ENCODE assay signal across 35 cellular contexts in the genomic region with DNA sequence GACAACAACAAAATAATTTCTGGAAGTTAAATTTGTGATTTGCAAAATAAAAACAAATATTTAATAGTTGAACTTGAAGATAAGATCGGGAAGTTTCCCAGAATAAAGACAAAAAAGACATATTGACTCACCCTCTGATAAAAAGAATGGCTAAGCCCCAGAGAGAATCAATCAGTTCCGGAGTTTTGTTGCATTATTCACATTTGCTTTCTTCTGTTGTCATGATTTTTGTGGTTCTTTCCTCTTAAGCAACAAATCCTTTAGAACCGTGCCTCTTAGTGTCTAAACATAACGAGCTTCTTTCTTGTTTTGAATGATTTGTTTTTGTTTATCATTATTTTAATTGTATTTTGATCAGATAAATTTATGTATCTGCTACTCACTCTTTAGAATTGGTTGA.
DNase-seq lines count a peak whose midpoint lies in the region; FAIRE-seq and TF ChIP-seq lines count a peak whose summit lies in the region.
"Had no signal": no experiment of that assay in that cellular context is flagged by ENCODE, and none has a peak within 500 bp of the region (broad histone marks: within the 10 kb centered on the region; RNA-seq: fewer than 3 reads in every experiment).

No MANE protein-coding gene starts in this region.

- intact Hi-C loops in CD4-positive, alpha-beta memory T cell (cut with micrococcal nuclease), result no loop called here

- peak overlapping the region; percentile 99 for H3K27ac ChIP-seq in SJCRH30
- H3K27ac ChIP-seq in neural progenitor cell, result no peak overlapping the region
- no peak overlapping the region for H3K27ac ChIP-seq in CD4-positive, alpha-beta memory T cell (ENCODE audit: low read depth, low read length)
- H3K27ac ChIP-seq: coronary artery, esophagus muscularis mucosa, ovary, suprapubic skin, upper lobe of right lung had no signal

- H3K4me2 ChIP-seq in neural progenitor cell, result no peak overlapping the region

- H3K4me3 ChIP-seq in SJCRH30, result 0 out of 2 replicates have a peak overlapping the region, but pooled peaks have one; percentile 1
- H3K4me3 ChIP-seq in neural progenitor cell, result no peak overlapping the region
- no peak overlapping the region for H3K4me3 ChIP-seq in CD4-positive, alpha-beta memory T cell (ENCODE audit: low read length in 2 of 2)
- H3K4me3 ChIP-seq: coronary artery, esophagus muscularis mucosa, mucosa of descending colon, ovary, suprapubic skin, upper lobe of right lung had no signal

- no peak overlapping the region for H3K9ac ChIP-seq in neural progenitor cell

- peak overlapping the region; percentile 51 for H3K27ac Mint-ChIP-seq in neural progenitor cell
- H3K27ac Mint-ChIP-seq in CD4-positive, alpha-beta memory T cell, result no peak overlapping the region
- H3K27ac Mint-ChIP-seq: activated naive CD8-positive, alpha-beta T cell; activated T-helper 2 cell treated with anti-CD3 and anti-CD28 coated beads, Interferon-gamma antibody, Interleukin-2, Interleukin-4, amounts not matched to agents 10 μg/mL and 5 μg/mL and 100 μg/mL, durations not matched to agents 14 hours and 24 hours and 36 hours; endodermal cell; natural killer cell treated with Interleukin-12 subunit alpha and Interleukin-12 subunit beta and Interleukin-15 and Interleukin-18, amount 100 ng/mL, for 72 hours had no signal

- H3K9me3 ChIP-seq in SJCRH30 (replicated peaks) (peaks cover 4% of the 10 kb centered on the region; the same call in 1 of the 2 replicates), neural progenitor cell (ENCODE audit: low read depth) (no peaks in the 10 kb centered on the region)
- no peaks in the 10 kb centered on the region for H3K9me3 ChIP-seq in CD4-positive, alpha-beta memory T cell (ENCODE audit: control insufficient read depth in 1 of 2, low read length in 2 of 2)
- H3K9me3 ChIP-seq: esophagus muscularis mucosa, mucosa of descending colon, ovary, suprapubic skin, upper lobe of right lung had no signal

- H3K36me3 ChIP-seq in SJCRH30 (no peaks in the 10 kb centered on the region), neural progenitor cell (no peaks in the 10 kb centered on the region)
- H3K36me3 ChIP-seq in CD4-positive, alpha-beta memory T cell (ENCODE audit: insufficient read depth, low read length), result no peaks in the 10 kb centered on the region
- H3K36me3 ChIP-seq: esophagus muscularis mucosa, ovary, suprapubic skin, upper lobe of right lung had no signal

- peaks cover 28% of the 10 kb centered on the region for H3K4me1 ChIP-seq in SJCRH30
- no peaks in the 10 kb centered on the region for H3K4me1 ChIP-seq in neural progenitor cell
- no peaks in the 10 kb centered on the region for H3K4me1 ChIP-seq in CD4-positive, alpha-beta memory T cell (ENCODE audit: insufficient read depth, low read length)
- H3K4me1 ChIP-seq: esophagus muscularis mucosa, suprapubic skin, upper lobe of right lung had no signal

- no peaks in the 10 kb centered on the region for H4K20me1 ChIP-seq in neural progenitor cell (ENCODE audit: low read depth)

- peak; percentile 33 for FAIRE-seq in endometrium (lab: Jason Lieb, UNC)
- FAIRE-seq: A204.1, small intestine had no signal

- H3K79me2 ChIP-seq in neural progenitor cell (ENCODE audit: low read depth), result no peaks in the 10 kb centered on the region

- POLR2A ChIA-PET in CD4-positive, alpha-beta memory T cell (lab: Charles Lee; ENCODE audit: partially characterized antibody), result no interaction called here

- peaks cover 7% of the 10 kb centered on the region for H3K27me3 Mint-ChIP-seq in neural progenitor cell (ENCODE audit: insufficient read depth, low read depth)
- H3K27me3 Mint-ChIP-seq in CD4-positive, alpha-beta memory T cell, result peaks cover 18 to 21% of the 10 kb centered on the region in 2 donors

- peak; percentile 63 for DNase-seq in AG08395 (ENCODE audit: low spot score)
- DNase-seq in SJCRH30, result peak; percentile 70 to 94
- no peak for DNase-seq in neural progenitor cell (ENCODE audit: low spot score)
- DNase-seq in NCI-H510A (lab: John Stamatoyannopoulos, UW), result no peak
- no peak for DNase-seq in activated gamma-delta T cell (lab: John Stamatoyannopoulos, UW)
- no peak for DNase-seq in CD4-positive, alpha-beta memory T cell
- no peak for DNase-seq in cortex of kidney (lab: John Stamatoyannopoulos, UW)
- DNase-seq: activated CD4-positive, alpha-beta T cell treated with anti-CD3 and anti-CD28 coated beads for 48 hours; activated CD8-positive, alpha-beta memory T cell treated with anti-CD3 and anti-CD28 coated beads for 24 hours; activated T-cell treated with anti-CD3 and anti-CD28 coated beads for 4 hours; anterior cingulate cortex; caudate nucleus; endodermal cell; H9; hypothalamus; KG1; left cardiac atrium; mucosa of descending colon; NCI-H1417; NCI-H2029; NCI-H69; ovary; SHP77 treated with DMSO at 0.1 percent for 48 hours; small intestine; stimulated activated naive CD4-positive, alpha-beta T cell; T1000; upper lobe of right lung had no signal

- peak overlapping the region; percentile 39 for H3K4me3 Mint-ChIP-seq in neural progenitor cell
- no peak overlapping the region for H3K4me3 Mint-ChIP-seq in CD4-positive, alpha-beta memory T cell
- H3K4me3 Mint-ChIP-seq: activated naive CD8-positive, alpha-beta T cell; endodermal cell; H9; natural killer cell treated with Interleukin-12 subunit alpha and Interleukin-12 subunit beta and Interleukin-15 and Interleukin-18, amount 100 ng/mL, for 72 hours had no signal

- TF ChIP-seq CTCF in neural progenitor cell (IDR thresholded peaks at IDR 0.05), result no peak

- H3F3A ChIP-seq in neural progenitor cell (ENCODE audit: low read depth), result no peaks in the 10 kb centered on the region

- peaks cover 1% of the 10 kb centered on the region for H3K36me3 Mint-ChIP-seq in neural progenitor cell
- H3K36me3 Mint-ChIP-seq in CD4-positive, alpha-beta memory T cell, result no peaks in the 10 kb centered on the region
- H3K36me3 Mint-ChIP-seq: natural killer cell treated with Interleukin-12 subunit alpha and Interleukin-12 subunit beta and Interleukin-15 and Interleukin-18, amount 100 ng/mL, for 72 hours had no signal

- CTCF ChIA-PET in CD4-positive, alpha-beta memory T cell (lab: Charles Lee; ENCODE audit: partially characterized antibody), result no interaction called here

- peaks cover 10% of the 10 kb centered on the region for H3K9me3 Mint-ChIP-seq in neural progenitor cell
- peaks cover 0 to 12% (median 4%) of the 10 kb centered on the region in 8 donors for H3K9me3 Mint-ChIP-seq in CD4-positive, alpha-beta memory T cell
- H3K9me3 Mint-ChIP-seq: natural killer cell treated with Interleukin-12 subunit alpha and Interleukin-12 subunit beta and Interleukin-15 and Interleukin-18, amount 100 ng/mL, for 72 hours had no signal

- H3K4me1 Mint-ChIP-seq in neural progenitor cell, result peaks cover 23% of the 10 kb centered on the region
- no peaks in the 10 kb centered on the region for H3K4me1 Mint-ChIP-seq in CD4-positive, alpha-beta memory T cell
- H3K4me1 Mint-ChIP-seq: endodermal cell had no signal

- no peak overlapping the region for H2AFZ ChIP-seq in neural progenitor cell (replicated peaks)

- H3K27me3 ChIP-seq in SJCRH30 (no peaks in the 10 kb centered on the region), neural progenitor cell (no peaks in the 10 kb centered on the region)
- H3K27me3 ChIP-seq in CD4-positive, alpha-beta memory T cell (ENCODE audit: insufficient read depth, low read length), result peaks cover 4% of the 10 kb centered on the region
- H3K27me3 ChIP-seq: esophagus muscularis mucosa, ovary had no signal

Comparison
In these comparisons a context has a peak if more than half of its experiments do, and no peak if none do; other contexts are left out.
1. DNase-seq: peak in AG08395 (single experiment) and SJCRH30 (2 of 2); none in neural progenitor cell (single experiment), NCI-H510A (single experiment), activated gamma-delta T cell (single experiment), CD4-positive, alpha-beta memory T cell (0 of 5) and cortex of kidney (single experiment).